8 cellular contexts compared by ENCODE assay signal in the genomic region with DNA sequence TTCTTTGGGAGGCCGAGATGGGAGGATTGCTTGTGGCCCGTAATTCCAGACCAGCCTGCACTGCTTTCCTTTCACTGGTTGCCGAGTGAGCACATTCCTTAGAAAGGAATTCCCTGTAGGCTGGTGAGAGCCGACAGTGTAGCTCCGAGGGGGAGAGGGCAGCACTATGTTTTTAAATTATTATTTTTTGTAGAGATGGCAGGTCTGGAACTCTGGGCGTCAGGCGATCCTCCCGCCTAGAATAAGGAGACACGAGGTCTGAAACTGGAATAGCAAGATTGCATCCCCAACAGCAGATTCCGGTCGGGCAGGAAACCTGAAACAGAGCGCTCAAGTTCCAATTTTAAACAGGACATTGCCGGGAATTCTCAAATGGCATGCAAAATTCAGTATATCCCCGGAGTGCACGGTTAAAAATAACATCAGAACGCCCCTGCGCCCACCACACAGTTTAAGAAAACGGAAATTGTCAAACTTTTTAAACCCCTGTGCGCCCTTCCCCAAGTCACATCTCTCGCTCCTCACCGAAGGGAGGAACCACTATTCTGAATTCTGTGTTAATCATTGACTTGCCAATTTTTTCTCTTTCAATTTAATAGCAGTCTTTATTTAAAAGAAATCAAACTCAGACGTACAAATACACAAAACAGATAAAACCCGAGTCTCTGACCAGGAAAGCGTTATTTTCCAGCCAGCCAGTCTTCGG. TPM values are rescaled to one million over a fixed set of nuclear protein-coding genes. Genes with fewer than 3 reads are reported as not detected.
A peak's percentile ranks its signal among the peaks of the same experiment; 100 is the strongest.
DNase-seq lines count a peak whose midpoint lies in the region; ATAC-seq and TF ChIP-seq lines count a peak whose summit lies in the region.

No MANE protein-coding gene starts in this region.

- H3K4me1 ChIP-seq in adrenal gland (replicated peaks in 1 of 2): peaks cover 3 to 12% of the 10 kb centered on the region in 2 donors
- H3K4me1 ChIP-seq in hepatocyte (ENCODE audit: insufficient read depth): peaks cover 6% of the 10 kb centered on the region
- H3K4me1 ChIP-seq in psoas muscle: peaks cover 13% of the 10 kb centered on the region

- no peak for TF ChIP-seq POLR2A in adrenal gland (IDR thresholded peaks at IDR 0.05)

- peak in 1 of 6 experiments; percentile 62 for TF ChIP-seq CTCF in adrenal gland (IDR thresholded peaks at IDR 0.05)
- TF ChIP-seq CTCF in hepatocyte (IDR thresholded peaks at IDR 0.05; ENCODE audit: poor library complexity): no peak
- no peak for TF ChIP-seq CTCF in psoas muscle (IDR thresholded peaks at IDR 0.05)

- H3K4me3 ChIP-seq in adrenal gland: peak overlapping the region in 2 of 4 donors; percentile 51 to 63
- peak overlapping the region; percentile 17 for H3K4me3 ChIP-seq in hepatocyte
- peak overlapping the region; percentile 72 for H3K4me3 ChIP-seq in psoas muscle

- no peaks in the 10 kb centered on the region for H3K9me2 ChIP-seq in hepatocyte (replicated peaks; ENCODE audit: insufficient read depth)

- peak overlapping the region; percentile 78 to 96 (median 88) for H3K27ac ChIP-seq in adrenal gland
- peak overlapping the region; percentile 81 for H3K27ac ChIP-seq in hepatocyte
- H3K27ac ChIP-seq in psoas muscle: peak overlapping the region; percentile 88

- intact Hi-C loops in adrenal gland (cut with DNase I) (no loop called here), psoas muscle (cut with DNase I) (loop anchor here in 1 of 2 donors (5.0 kb wide), 1 partner anchor 117 kb away; a partner anchor contains a TSS)

- no peaks in the 10 kb centered on the region for H3K27me3 ChIP-seq in adrenal gland
- no peaks in the 10 kb centered on the region for H3K27me3 ChIP-seq in hepatocyte
- H3K27me3 ChIP-seq in psoas muscle (ENCODE audit: insufficient read depth in 3 of 3, low read length in 2 of 3): no peaks in the 10 kb centered on the region

- peak; percentile 66 to 78 (median 72) for ATAC-seq in psoas muscle

- 1 to 2% (median 1%) methylated on average over 24 to 25 of the region's 25 CpGs for WGBS in adrenal gland, 4 donors
- WGBS in hepatocyte (ENCODE audit: low lambda C conversion rate, missing lambda C conversion rate): 6% methylated on average over 25 of the region's 25 CpGs
- WGBS in psoas muscle, 3 donors: 0 to 1% (median 1%) methylated on average over 25 of the region's 25 CpGs

- no peaks in the 10 kb centered on the region for H4K20me1 ChIP-seq in hepatocyte (ENCODE audit: insufficient read depth, poor library complexity, severe bottlenecking)

- peak overlapping the region; percentile 77 for H3K4me2 ChIP-seq in hepatocyte

- peak; percentile 45 for DNase-seq in NCI-H345 (lab: John Stamatoyannopoulos, UW)
- DNase-seq in NCI-H345 treated with DMSO at 0.1 percent for 48 hours (lab: John Stamatoyannopoulos, UW; ENCODE audit: unreplicated experiment): no peak
- peak; percentile 54 for DNase-seq in HPDE6-E6E7 (ENCODE audit: extremely low spot score)
- peak; percentile 49 for DNase-seq in RPMI8226
- DNase-seq in adrenal gland: peak in 5 of 7 donors; percentile 67 to 94 (median 85)
- DNase-seq in hepatocyte (ENCODE audit: low spot score): peak; percentile 71
- DNase-seq in psoas muscle: peak; percentile 68
- no peak for DNase-seq in mesenteric fat pad (ENCODE audit: low spot score)

- H3K79me2 ChIP-seq in hepatocyte: no peaks in the 10 kb centered on the region

- H3K36me3 ChIP-seq in adrenal gland (replicated peaks in 1 of 2) (no peaks in the 10 kb centered on the region), hepatocyte (replicated peaks; ENCODE audit: insufficient read depth, low read depth) (no peaks in the 10 kb centered on the region), psoas muscle (ENCODE audit: insufficient read depth in 1 of 2, low read depth in 1 of 2) (no peaks in the 10 kb centered on the region)

- H3K9me3 ChIP-seq in adrenal gland (replicated peaks in 1 of 3) (no peaks in the 10 kb centered on the region), hepatocyte (ENCODE audit: low read depth) (no peaks in the 10 kb centered on the region), psoas muscle (no peaks in the 10 kb centered on the region)

- peak overlapping the region; percentile 60 for H2AFZ ChIP-seq in hepatocyte

RNA-seq across cellular contexts. Expression of a gene that starts 0.6 kb away (rescaled TPM):
- total RNA-seq in adrenal gland: 10 to 100 TPM in 2 of 8 donors, not detected in 6; 27.3 to 29.8 TPM
- not detected for polyA plus RNA-seq in adrenal gland
- not detected in 2 replicates for total RNA-seq in hepatocyte
- not detected in 2 replicates for polyA plus RNA-seq in hepatocyte
- total RNA-seq in psoas muscle: 10 to 100 TPM in 3 of 4 donors, not detected in 1; 12.8 to 34.0 (median 13.9) TPM
- polyA plus RNA-seq in psoas muscle: not detected
- 29.8 TPM for total RNA-seq in mesenteric fat pad

RNA-seq across cellular contexts. Expression of a gene that starts 8.0 kb away (rescaled TPM):
- total RNA-seq in adrenal gland (not detected), hepatocyte (not detected in 2 replicates), psoas muscle (not detected), mesenteric fat pad (not detected)
- polyA plus RNA-seq in adrenal gland (not detected), hepatocyte (not detected in 2 replicates), psoas muscle (not detected)

RNA-seq across cellular contexts. Expression of a gene that starts 17.2 kb away (rescaled TPM):
- 10 to 100 TPM in 7 of 8 donors, 1 to 10 TPM in 1; 9.9 to 18.1 (median 15.5) TPM for total RNA-seq in adrenal gland
- 10 to 100 TPM in 1 of 3 donors, 1 to 10 TPM in 2; 7.8 to 15.3 (median 8.6) TPM for polyA plus RNA-seq in adrenal gland
- 9.3 and 13.2 TPM in 2 replicates for total RNA-seq in hepatocyte
- polyA plus RNA-seq in hepatocyte: 16.0 and 19.7 TPM in 2 replicates
- 1 to 10 TPM; 3.2 to 6.3 (median 4.5) TPM for total RNA-seq in psoas muscle
- 1 to 10 TPM; 2.8 to 4.3 (median 3.3) TPM for polyA plus RNA-seq in psoas muscle
- 6.0 TPM for total RNA-seq in mesenteric fat pad

Comparison
In these comparisons a context has a peak if more than half of its experiments do, and no peak if none do; other contexts are left out.
1. DNase-seq: peak in NCI-H345 (single experiment), HPDE6-E6E7 (single experiment), RPMI8226 (single experiment), adrenal gland (5 of 7), hepatocyte (single experiment) and psoas muscle (2 of 2); none in NCI-H345 treated with DMSO at 0.1 percent for 48 hours (single experiment) and mesenteric fat pad (single experiment).
2. Peak in every context shown above with its lines, with median percentiles within 50 percentile points of each other: H3K27ac ChIP-seq.